Comparison of ENCODE assay signal across 12 cellular contexts in genomic region chr11:9774591-9775392, GRCh38.
DNase-seq lines count a peak whose midpoint lies in the region; ATAC-seq and TF ChIP-seq lines count a peak whose summit lies in the region.
"Had no signal": no experiment of that assay in that cellular context is flagged by ENCODE, and none has a peak within 500 bp of the region (broad histone marks: within the 10 kb centered on the region; RNA-seq: fewer than 3 reads in every experiment).

No MANE protein-coding gene starts in this region.

- intact Hi-C loops in ovary (cut with DNase I), result loop anchor here in 1 of 4 donors (10.0 kb wide), 1 partner anchor 80 kb away; no protein-coding TSS in a partner anchor

- ATAC-seq in HG03521 (IDR thresholded peaks at IDR 0.05; ENCODE audit: unreplicated experiment), result no peak
- ATAC-seq: HCT116 had no signal

- TF ChIP-seq POLR2A in ovary (IDR thresholded peaks at IDR 0.05), result no peak

- H3K4me3 ChIP-seq in foreskin fibroblast (ENCODE audit: low read depth in 1 of 2, low read length in 2 of 2) (peak overlapping the region in 1 of 2 donors; percentile 39), ovary (no peak overlapping the region)
- H3K4me3 ChIP-seq: skin epidermis had no signal

- WGBS in ovary, 3 donors, result 6 to 25% (median 15%) methylated on average over 6 of the region's 6 CpGs

- TF ChIP-seq EP300 in ovary (IDR thresholded peaks at IDR 0.05), result no peak

- no peaks in the 10 kb centered on the region for H3K27me3 ChIP-seq in ovary

- H3K9me3 ChIP-seq in ovary, result no peaks in the 10 kb centered on the region

- H3K4me1 ChIP-seq in ovary (ENCODE audit: insufficient read depth), result peaks cover 5% of the 10 kb centered on the region

- TF ChIP-seq CTCF in foreskin fibroblast (IDR thresholded peaks at IDR 0.05; ENCODE audit: low read depth, low read length), result no peak
- TF ChIP-seq CTCF in ovary (IDR thresholded peaks at IDR 0.05), result no peak

- peak overlapping the region in 1 of 2 donors; percentile 27 for H3K27ac ChIP-seq in ovary

- H3K36me3 ChIP-seq in ovary, result no peaks in the 10 kb centered on the region

- DNase-seq in GM04503 (ENCODE audit: low read depth), result peak; percentile 98
- DNase-seq in amniotic stem cell (lab: John Stamatoyannopoulos, UW), result peak; percentile 77
- peak; percentile 79 to 89 for DNase-seq in foreskin fibroblast
- peak; percentile 49 for DNase-seq in renal cortical epithelial cell (ENCODE audit: low read depth)
- DNase-seq in ovary, result no peak
- no peak for DNase-seq in NCI-H187 (lab: John Stamatoyannopoulos, UW)
- no peak for DNase-seq in NK-92 (lab: John Stamatoyannopoulos, UW; ENCODE audit: unreplicated experiment)
- DNase-seq: activated B cell treated with CpG ODN at 0.5 μM for 24 hours, NCI-H1436 treated with DMSO at 0.1 percent for 48 hours had no signal

Comparison
In these comparisons a context has a peak if more than half of its experiments do, and no peak if none do; other contexts are left out.
1. DNase-seq: peak in GM04503 (single experiment), amniotic stem cell (single experiment), foreskin fibroblast (2 of 2) and renal cortical epithelial cell (single experiment); none in ovary (0 of 5), NCI-H187 (0 of 2) and NK-92 (single experiment).